1 cellular context compared by ENCODE assay signal in the genomic region with DNA sequence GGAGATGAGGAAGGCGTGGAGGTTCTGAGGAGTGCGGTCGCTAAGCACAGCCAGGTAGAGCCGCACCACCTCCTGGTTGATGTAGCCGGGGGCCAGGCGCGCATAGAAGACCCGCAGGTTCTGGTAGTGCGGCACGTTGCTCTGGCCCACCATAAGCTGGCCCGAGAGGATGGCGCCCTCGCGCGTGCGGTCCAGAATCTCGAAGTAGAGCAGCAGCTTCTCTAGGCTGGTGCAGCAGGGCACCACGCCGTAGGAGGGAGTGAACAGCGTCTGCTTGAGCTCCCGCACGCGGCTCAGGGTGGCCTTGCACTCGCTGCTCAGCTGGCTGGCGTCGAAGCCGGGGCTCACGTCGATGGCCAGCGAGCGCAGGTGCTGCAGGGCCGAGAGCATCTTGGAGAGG.
TF ChIP-seq lines count a peak whose summit lies in the region.

No MANE protein-coding gene starts in this region.

TF ChIP-seq in GM23338, 12 proteins besides CTCF, POLR2A, EP300 and RAD21 (continued from another document):
- TF ChIP-seq, protein P1, sequence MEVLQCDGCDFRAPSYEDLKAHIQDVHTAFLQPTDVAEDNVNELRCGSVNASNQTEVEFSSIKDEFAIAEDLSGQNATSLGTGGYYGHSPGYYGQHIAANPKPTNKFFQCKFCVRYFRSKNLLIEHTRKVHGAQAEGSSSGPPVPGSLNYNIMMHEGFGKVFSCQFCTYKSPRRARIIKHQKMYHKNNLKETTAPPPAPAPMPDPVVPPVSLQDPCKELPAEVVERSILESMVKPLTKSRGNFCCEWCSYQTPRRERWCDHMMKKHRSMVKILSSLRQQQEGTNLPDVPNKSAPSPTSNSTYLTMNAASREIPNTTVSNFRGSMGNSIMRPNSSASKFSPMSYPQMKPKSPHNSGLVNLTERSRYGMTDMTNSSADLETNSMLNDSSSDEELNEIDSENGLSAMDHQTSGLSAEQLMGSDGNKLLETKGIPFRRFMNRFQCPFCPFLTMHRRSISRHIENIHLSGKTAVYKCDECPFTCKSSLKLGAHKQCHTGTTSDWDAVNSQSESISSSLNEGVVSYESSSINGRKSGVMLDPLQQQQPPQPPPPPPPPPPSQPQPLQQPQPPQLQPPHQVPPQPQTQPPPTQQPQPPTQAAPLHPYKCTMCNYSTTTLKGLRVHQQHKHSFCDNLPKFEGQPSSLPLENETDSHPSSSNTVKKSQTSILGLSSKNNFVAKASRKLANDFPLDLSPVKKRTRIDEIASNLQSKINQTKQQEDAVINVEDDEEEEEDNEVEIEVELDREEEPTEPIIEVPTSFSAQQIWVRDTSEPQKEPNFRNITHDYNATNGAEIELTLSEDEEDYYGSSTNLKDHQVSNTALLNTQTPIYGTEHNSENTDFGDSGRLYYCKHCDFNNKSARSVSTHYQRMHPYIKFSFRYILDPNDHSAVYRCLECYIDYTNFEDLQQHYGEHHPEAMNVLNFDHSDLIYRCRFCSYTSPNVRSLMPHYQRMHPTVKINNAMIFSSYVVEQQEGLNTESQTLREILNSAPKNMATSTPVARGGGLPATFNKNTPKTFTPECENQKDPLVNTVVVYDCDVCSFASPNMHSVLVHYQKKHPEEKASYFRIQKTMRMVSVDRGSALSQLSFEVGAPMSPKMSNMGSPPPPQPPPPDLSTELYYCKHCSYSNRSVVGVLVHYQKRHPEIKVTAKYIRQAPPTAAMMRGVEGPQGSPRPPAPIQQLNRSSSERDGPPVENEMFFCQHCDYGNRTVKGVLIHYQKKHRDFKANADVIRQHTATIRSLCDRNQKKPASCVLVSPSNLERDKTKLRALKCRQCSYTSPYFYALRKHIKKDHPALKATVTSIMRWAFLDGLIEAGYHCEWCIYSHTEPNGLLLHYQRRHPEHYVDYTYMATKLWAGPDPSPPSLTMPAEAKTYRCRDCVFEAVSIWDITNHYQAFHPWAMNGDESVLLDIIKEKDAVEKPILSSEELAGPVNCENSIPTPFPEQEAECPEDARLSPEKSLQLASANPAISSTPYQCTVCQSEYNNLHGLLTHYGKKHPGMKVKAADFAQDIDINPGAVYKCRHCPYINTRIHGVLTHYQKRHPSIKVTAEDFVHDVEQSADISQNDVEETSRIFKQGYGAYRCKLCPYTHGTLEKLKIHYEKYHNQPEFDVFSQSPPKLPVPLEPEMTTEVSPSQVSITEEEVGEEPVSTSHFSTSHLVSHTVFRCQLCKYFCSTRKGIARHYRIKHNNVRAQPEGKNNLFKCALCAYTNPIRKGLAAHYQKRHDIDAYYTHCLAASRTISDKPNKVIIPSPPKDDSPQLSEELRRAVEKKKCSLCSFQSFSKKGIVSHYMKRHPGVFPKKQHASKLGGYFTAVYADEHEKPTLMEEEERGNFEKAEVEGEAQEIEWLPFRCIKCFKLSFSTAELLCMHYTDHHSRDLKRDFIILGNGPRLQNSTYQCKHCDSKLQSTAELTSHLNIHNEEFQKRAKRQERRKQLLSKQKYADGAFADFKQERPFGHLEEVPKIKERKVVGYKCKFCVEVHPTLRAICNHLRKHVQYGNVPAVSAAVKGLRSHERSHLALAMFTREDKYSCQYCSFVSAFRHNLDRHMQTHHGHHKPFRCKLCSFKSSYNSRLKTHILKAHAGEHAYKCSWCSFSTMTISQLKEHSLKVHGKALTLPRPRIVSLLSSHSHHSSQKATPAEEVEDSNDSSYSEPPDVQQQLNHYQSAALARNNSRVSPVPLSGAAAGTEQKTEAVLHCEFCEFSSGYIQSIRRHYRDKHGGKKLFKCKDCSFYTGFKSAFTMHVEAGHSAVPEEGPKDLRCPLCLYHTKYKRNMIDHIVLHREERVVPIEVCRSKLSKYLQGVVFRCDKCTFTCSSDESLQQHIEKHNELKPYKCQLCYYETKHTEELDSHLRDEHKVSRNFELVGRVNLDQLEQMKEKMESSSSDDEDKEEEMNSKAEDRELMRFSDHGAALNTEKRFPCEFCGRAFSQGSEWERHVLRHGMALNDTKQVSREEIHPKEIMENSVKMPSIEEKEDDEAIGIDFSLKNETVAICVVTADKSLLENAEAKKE (CRISPR knock-in tag; IDR thresholded peaks at IDR 0.05), result no peak
- no peak for TF ChIP-seq CREB1 (CRISPR knock-in tag; IDR thresholded peaks at IDR 0.05; ENCODE audit: low read depth)
